23 cellular contexts compared by ENCODE assay signal in genomic region chr7:567305-567883, GRCh38.
"Had no signal": no experiment of that assay in that cellular context is flagged by ENCODE, and none has a peak within 500 bp of the region (broad histone marks: within the 10 kb centered on the region; RNA-seq: fewer than 3 reads in every experiment).

No MANE protein-coding gene starts in this region.

- H3K9me3 ChIP-seq: left ventricle myocardium inferior, neutrophil, psoas muscle, spleen, tibial nerve, vagina had no signal

- H3K4me2 ChIP-seq: hepatocyte, neural progenitor cell had no signal

- H3K27ac ChIP-seq: hepatocyte, neural progenitor cell, neutrophil, parathyroid adenoma, skin epidermis, tibial nerve, vagina had no signal

- ATAC-seq: natural killer cell; sciatic nerve; stimulated activated effector memory CD8-positive, alpha-beta T cell treated with anti-CD3 and anti-CD28 coated beads, Interleukin-12 subunit alpha, Interleukin-12 subunit beta, amount 100 ng/mL, for 72 hours; stimulated activated naive CD8-positive, alpha-beta T cell treated with anti-CD3 and anti-CD28 coated beads, Interleukin-15, amount 100 ng/mL, for 72 hours had no signal

- H3K4me1 ChIP-seq: neural progenitor cell, parathyroid adenoma, vagina had no signal

- H2AFZ ChIP-seq: hepatocyte, neural progenitor cell, parathyroid adenoma had no signal

- H3K4me3 ChIP-seq: hepatocyte, lung, neural progenitor cell, psoas muscle, skin epidermis, spleen, tibial nerve, vagina had no signal

- H3K36me3 ChIP-seq: left ventricle myocardium inferior, neural progenitor cell, neutrophil, tibial nerve, vagina had no signal

- H3K9ac ChIP-seq: neural progenitor cell, parathyroid adenoma had no signal

- H3K79me2 ChIP-seq: hepatocyte, parathyroid adenoma had no signal

- H3K27me3 ChIP-seq: hepatocyte, neural progenitor cell, neutrophil, spleen, tibial nerve, vagina had no signal

- DNase-seq: islet precursor cell; left ventricle myocardium inferior; mesendoderm; naive B cell; natural killer cell; nephron progenitor cell; occipital lobe; psoas muscle; spleen; stimulated activated CD4-positive, alpha-beta T cell treated with anti-CD3 and anti-CD28 coated beads, Interleukin-4, amount 100 ng/mL, for 24 hours; stimulated activated naive CD4-positive, alpha-beta T cell treated with Interleukin-2 at 50 U/mL for 16 hours; stimulated activated naive CD8-positive, alpha-beta T cell treated with anti-CD3 and anti-CD28 coated beads, Interleukin-15, amount 100 ng/mL, for 72 hours; substantia nigra had no signal
